In the genomic region with DNA sequence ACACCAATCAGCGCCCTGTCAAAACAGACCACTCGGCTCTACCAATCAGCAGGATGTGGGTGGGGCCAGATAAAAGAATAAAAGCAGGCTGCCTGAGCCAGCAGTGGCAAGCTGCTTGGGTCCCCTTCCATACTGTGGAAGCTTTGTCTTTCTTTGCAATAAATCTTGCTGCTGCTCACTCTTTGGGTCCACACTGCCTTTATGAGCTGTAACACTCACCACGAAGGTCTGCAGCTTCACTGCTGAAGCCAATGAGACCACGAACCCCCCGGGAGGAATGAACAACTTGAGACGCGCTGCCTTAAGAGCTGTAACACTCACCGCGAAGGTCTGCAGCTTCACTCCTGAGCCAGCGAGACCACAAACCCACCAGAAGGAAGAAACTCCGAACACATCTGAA, we compare ENCODE assay signal across 8 cellular contexts. TPM values are rescaled to one million over a fixed set of nuclear protein-coding genes. Genes with fewer than 3 reads are reported as not detected.
DNase-seq lines count a peak whose midpoint lies in the region; ATAC-seq and TF ChIP-seq lines count a peak whose summit lies in the region.
"Not testable (repeated sequence)": the region's sequence is repeated elsewhere in the genome, so short reads cannot be mapped to it uniquely, and the experiment has no call there.

No MANE protein-coding gene starts in this region.

- CTCF ChIA-PET in WTC11 (lab: Charles Lee), result interaction anchor here (1.3 kb wide), 1 partner anchor 46 kb away, joined by 4 read pairs; no protein-coding TSS in a partner anchor
- CTCF ChIA-PET in activated CD8-positive, alpha-beta memory T cell treated with anti-CD3 and anti-CD28 coated beads, Interleukin-2, amount 10 ng/mL, durations not matched to agents 7 days and 5 days (lab: Charles Lee), result not testable (repeated sequence)

- DNase-seq in CD14-positive monocyte (ENCODE audit: low spot score); WTC11 (ENCODE audit: low spot score); activated CD8-positive, alpha-beta memory T cell treated with anti-CD3 and anti-CD28 coated beads, Interleukin-2, amount 10 ng/mL, durations not matched to agents 7 days and 5 days: not testable (repeated sequence)
- peak; percentile 11 for DNase-seq in effector CD8-positive, alpha-beta T cell (lab: John Stamatoyannopoulos, UW)
- DNase-seq in naive thymus-derived CD8-positive, alpha-beta T cell, result peak in 7 of 10 donors; percentile 16 to 56 (median 40)

- peak overlapping the region; percentile 52 for H3K27ac ChIP-seq in KOPT-K1 (ENCODE audit: low read depth, low read length, poor library complexity, severe bottlenecking)

- not testable (repeated sequence) for H3K9me3 ChIP-seq in KOPT-K1 (ENCODE audit: insufficient read depth, low read length, poor library complexity, severe bottlenecking)

- not testable (repeated sequence) for ATAC-seq in WTC11; activated CD8-positive, alpha-beta memory T cell treated with anti-CD3 and anti-CD28 coated beads, Interleukin-2, amount 10 ng/mL, durations not matched to agents 7 days and 5 days; naive thymus-derived CD8-positive, alpha-beta T cell

- H3K9me3 Mint-ChIP-seq in CD14-positive monocyte, result peaks cover 0 to 11% (median 3%) of the 10 kb centered on the region in 7 donors
- H3K9me3 Mint-ChIP-seq in WTC11, result peaks cover 13% of the 10 kb centered on the region
- not testable (repeated sequence) for H3K9me3 Mint-ChIP-seq in activated CD8-positive, alpha-beta memory T cell treated with anti-CD3 and anti-CD28 coated beads, Interleukin-2, amount 10 ng/mL, durations not matched to agents 7 days and 5 days (ENCODE audit: low read depth); activated naive CD4-positive, alpha-beta T cell treated with anti-CD3 and anti-CD28 coated beads, Interleukin-2, amount 50 U/mL, for 24 hours; naive thymus-derived CD8-positive, alpha-beta T cell; stimulated activated naive CD8-positive, alpha-beta T cell treated with anti-CD3 and anti-CD28 coated beads, Interleukin-15, Interleukin-2, amounts not matched to agents 100 ng/mL and 50 ng/mL, for 24 hours

- H3K4me3 Mint-ChIP-seq in CD14-positive monocyte, result peak overlapping the region; percentile 72 to 87
- not testable (repeated sequence) for H3K4me3 Mint-ChIP-seq in WTC11
- H3K4me3 Mint-ChIP-seq in activated CD8-positive, alpha-beta memory T cell treated with anti-CD3 and anti-CD28 coated beads, Interleukin-2, amount 10 ng/mL, durations not matched to agents 7 days and 5 days, result peak overlapping the region; percentile 62
- H3K4me3 Mint-ChIP-seq in activated naive CD4-positive, alpha-beta T cell treated with anti-CD3 and anti-CD28 coated beads, Interleukin-2, amount 50 U/mL, for 24 hours, result peak overlapping the region; percentile 85
- H3K4me3 Mint-ChIP-seq in naive thymus-derived CD8-positive, alpha-beta T cell, result peak overlapping the region; percentile 84 to 94 (median 88)
- peak overlapping the region; percentile 72 for H3K4me3 Mint-ChIP-seq in stimulated activated naive CD8-positive, alpha-beta T cell treated with anti-CD3 and anti-CD28 coated beads, Interleukin-15, Interleukin-2, amounts not matched to agents 100 ng/mL and 50 ng/mL, for 24 hours

- H3K4me1 Mint-ChIP-seq in CD14-positive monocyte, result peaks cover 16% of the 10 kb centered on the region
- H3K4me1 Mint-ChIP-seq in WTC11, result not testable (repeated sequence)
- peaks cover 29% of the 10 kb centered on the region for H3K4me1 Mint-ChIP-seq in activated CD8-positive, alpha-beta memory T cell treated with anti-CD3 and anti-CD28 coated beads, Interleukin-2, amount 10 ng/mL, durations not matched to agents 7 days and 5 days
- peaks cover 30% of the 10 kb centered on the region for H3K4me1 Mint-ChIP-seq in activated naive CD4-positive, alpha-beta T cell treated with anti-CD3 and anti-CD28 coated beads, Interleukin-2, amount 50 U/mL, for 24 hours
- peaks cover 17 to 36% (median 29%) of the 10 kb centered on the region in 4 donors for H3K4me1 Mint-ChIP-seq in naive thymus-derived CD8-positive, alpha-beta T cell
- peaks cover 32% of the 10 kb centered on the region for H3K4me1 Mint-ChIP-seq in stimulated activated naive CD8-positive, alpha-beta T cell treated with anti-CD3 and anti-CD28 coated beads, Interleukin-15, Interleukin-2, amounts not matched to agents 100 ng/mL and 50 ng/mL, for 24 hours (ENCODE audit: low read depth)

- H3K36me3 ChIP-seq in KOPT-K1 (ENCODE audit: insufficient read depth, low read length), result not testable (repeated sequence)

- intact Hi-C loops in CD14-positive monocyte (cut with micrococcal nuclease), result loop anchor here (5.0 kb wide), 1 partner anchor 77 kb away; a partner anchor contains a TSS

- H3K27ac Mint-ChIP-seq in CD14-positive monocyte, result peak overlapping the region in 2 of 7 donors; percentile 6 to 47
- H3K27ac Mint-ChIP-seq in WTC11, result not testable (repeated sequence)
- peak overlapping the region; percentile 54 for H3K27ac Mint-ChIP-seq in activated CD8-positive, alpha-beta memory T cell treated with anti-CD3 and anti-CD28 coated beads, Interleukin-2, amount 10 ng/mL, durations not matched to agents 7 days and 5 days
- peak overlapping the region; percentile 44 for H3K27ac Mint-ChIP-seq in activated naive CD4-positive, alpha-beta T cell treated with anti-CD3 and anti-CD28 coated beads, Interleukin-2, amount 50 U/mL, for 24 hours
- peak overlapping the region; percentile 89 to 98 (median 96) for H3K27ac Mint-ChIP-seq in naive thymus-derived CD8-positive, alpha-beta T cell
- H3K27ac Mint-ChIP-seq in stimulated activated naive CD8-positive, alpha-beta T cell treated with anti-CD3 and anti-CD28 coated beads, Interleukin-15, Interleukin-2, amounts not matched to agents 100 ng/mL and 50 ng/mL, for 24 hours, result peak overlapping the region; percentile 76

- H3K36me3 Mint-ChIP-seq in CD14-positive monocyte; WTC11; activated CD8-positive, alpha-beta memory T cell treated with anti-CD3 and anti-CD28 coated beads, Interleukin-2, amount 10 ng/mL, durations not matched to agents 7 days and 5 days; activated naive CD4-positive, alpha-beta T cell treated with anti-CD3 and anti-CD28 coated beads, Interleukin-2, amount 50 U/mL, for 24 hours; naive thymus-derived CD8-positive, alpha-beta T cell; stimulated activated naive CD8-positive, alpha-beta T cell treated with anti-CD3 and anti-CD28 coated beads, Interleukin-15, Interleukin-2, amounts not matched to agents 100 ng/mL and 50 ng/mL, for 24 hours (ENCODE audit: low read depth): not testable (repeated sequence)

- POLR2A ChIA-PET in WTC11 (lab: Charles Lee), result not testable (repeated sequence)
- POLR2A ChIA-PET in naive thymus-derived CD8-positive, alpha-beta T cell (lab: Charles Lee), result interaction anchor here (1.9 kb wide), 1 partner anchor 12 kb away, joined by 4 read pairs; no protein-coding TSS in a partner anchor

- H3K27me3 Mint-ChIP-seq in CD14-positive monocyte (ENCODE audit: low read depth in 3 of 3); WTC11 (ENCODE audit: low read depth); activated naive CD4-positive, alpha-beta T cell treated with anti-CD3 and anti-CD28 coated beads, Interleukin-2, amount 50 U/mL, for 24 hours; naive thymus-derived CD8-positive, alpha-beta T cell; stimulated activated naive CD8-positive, alpha-beta T cell treated with anti-CD3 and anti-CD28 coated beads, Interleukin-15, Interleukin-2, amounts not matched to agents 100 ng/mL and 50 ng/mL, for 24 hours: not testable (repeated sequence)
- peaks cover 12% of the 10 kb centered on the region for H3K27me3 Mint-ChIP-seq in activated CD8-positive, alpha-beta memory T cell treated with anti-CD3 and anti-CD28 coated beads, Interleukin-2, amount 10 ng/mL, durations not matched to agents 7 days and 5 days

- TF ChIP-seq CTCF in CD14-positive monocyte (IDR thresholded peaks at IDR 0.05); WTC11 (IDR thresholded peaks at IDR 0.05): not testable (repeated sequence)

TF ChIP-seq in WTC11, 78 proteins besides CTCF, POLR2A, EP300 and RAD21:
- peak; percentile 51; the same call in 1 of the 2 replicates for TF ChIP-seq NFYB (CRISPR knock-in tag; conservative IDR thresholded peaks at IDR 0.05; ENCODE audit: low read depth)

RNA-seq across cellular contexts. Expression of a gene that starts 4.7 kb away (rescaled TPM):
- 100 to 1,000 TPM; 157 to 174 TPM for polyA plus RNA-seq in CD14-positive monocyte
- total RNA-seq in WTC11 (2021), result 181 to 206 TPM (median 201 TPM) in 3 replicates
- 100 to 1,000 TPM; 190 to 265 TPM for total RNA-seq in activated CD8-positive, alpha-beta memory T cell treated with anti-CD3 and anti-CD28 coated beads, Interleukin-2, amount 10 ng/mL, durations not matched to agents 7 days and 5 days
- total RNA-seq in naive thymus-derived CD8-positive, alpha-beta T cell, result 100 to 1,000 TPM; 199 to 211 TPM
- 100 to 1,000 TPM; 566 to 661 (median 623) TPM for polyA plus RNA-seq in naive thymus-derived CD8-positive, alpha-beta T cell
